Comparison of ENCODE assay signal across 9 cellular contexts in genomic region chr14:21106191-21106505, GRCh38. TPM values are rescaled to one million over a fixed set of nuclear protein-coding genes. Genes with fewer than 3 reads are reported as not detected.
DNase-seq lines count a peak whose midpoint lies in the region; ATAC-seq and TF ChIP-seq lines count a peak whose summit lies in the region.
"Had no signal": no experiment of that assay in that cellular context is flagged by ENCODE, and none has a peak within 500 bp of the region (broad histone marks: within the 10 kb centered on the region; RNA-seq: fewer than 3 reads in every experiment).

No MANE protein-coding gene starts in this region.

- H3K9me3 ChIP-seq in Karpas-422 (ENCODE audit: low read length) (no peaks in the 10 kb centered on the region), adipocyte (ENCODE audit: control insufficient read depth, low read length) (no peaks in the 10 kb centered on the region), gastroesophageal sphincter (no peaks in the 10 kb centered on the region), spleen (no peaks in the 10 kb centered on the region), aorta (ENCODE audit: control insufficient read depth, low read length) (no peaks in the 10 kb centered on the region)

- intact Hi-C loops in spleen (cut with DNase I; ENCODE audit: low total_unique reads) (no loop called here), aorta (cut with DNase I) (loop anchor here (2.0 to 5.0 kb wide), 2 partner anchors 37 to 89 kb away; no protein-coding TSS in a partner anchor)

- 0 out of 2 replicates have a peak overlapping the region, but pooled peaks have one; percentile 17 for H3K9ac ChIP-seq in Karpas-422 (ENCODE audit: low read length)
- H3K9ac ChIP-seq in adipocyte (ENCODE audit: low read length), result peak overlapping the region; percentile 97

- H4K20me1 ChIP-seq in Karpas-422 (ENCODE audit: insufficient read depth, low read depth, low read length), result no peaks in the 10 kb centered on the region; the same call in 1 of the 2 replicates

- H3K4me1 ChIP-seq in Karpas-422 (ENCODE audit: low read length) (peaks cover 61% of the 10 kb centered on the region), adipocyte (ENCODE audit: control insufficient read depth, insufficient read depth, low read length) (peaks cover 52% of the 10 kb centered on the region), gastroesophageal sphincter (peaks cover 2 to 55% (median 27%) of the 10 kb centered on the region in 3 donors), spleen (peaks cover 24 to 48% (median 37%) of the 10 kb centered on the region in 6 donors), aorta (ENCODE audit: control insufficient read depth in 1 of 2, insufficient read depth in 2 of 2, low read length in 2 of 2) (no peaks in the 10 kb centered on the region)

- ATAC-seq in gastroesophageal sphincter (no peak), aorta (ENCODE audit: low FRiP score) (no peak), HG02840 (IDR thresholded peaks at IDR 0.05; ENCODE audit: low FRiP score, unreplicated experiment) (no peak)

- H3K27ac ChIP-seq in Karpas-422 (ENCODE audit: low read length) (peak overlapping the region; percentile 36; the same call in 1 of the 2 replicates), gastroesophageal sphincter (peak overlapping the region in 3 of 4 donors; percentile 36 to 99 (median 54)), spleen (peak overlapping the region; percentile 20 to 97 (median 86)), aorta (ENCODE audit: low read depth in 1 of 2, low read length in 2 of 2) (no peak overlapping the region)

- WGBS in gastroesophageal sphincter (ENCODE audit: low coverage in 1 of 2), 2 donors, result 46 to 67% methylated on average over 4 of the region's 4 CpGs
- 55 to 80% (median 65%) methylated on average over 4 of the region's 4 CpGs for WGBS in spleen, 5 donors
- 56 to 61% methylated on average over 4 of the region's 4 CpGs for WGBS in aorta, 2 donors

- H3K27me3 ChIP-seq in Karpas-422 (ENCODE audit: low read length), result no peaks in the 10 kb centered on the region
- no peaks in the 10 kb centered on the region for H3K27me3 ChIP-seq in adipocyte (replicated peaks; ENCODE audit: control insufficient read depth, insufficient read depth, low read length)
- H3K27me3 ChIP-seq in gastroesophageal sphincter, result no peaks in the 10 kb centered on the region
- no peaks in the 10 kb centered on the region for H3K27me3 ChIP-seq in spleen (replicated peaks in 1 of 7)
- no peaks in the 10 kb centered on the region for H3K27me3 ChIP-seq in aorta (ENCODE audit: control insufficient read depth in 1 of 2, insufficient read depth in 2 of 2, low read length in 1 of 2)

- DNase-seq in Karpas-422, result no peak
- peak; percentile 58 for DNase-seq in adipocyte (ENCODE audit: low read depth)
- DNase-seq in spleen, result no peak
- no peak for DNase-seq in islet precursor cell
- no peak for DNase-seq in DMS79 treated with DMSO at 0.1 percent for 48 hours (lab: John Stamatoyannopoulos, UW)
- no peak for DNase-seq in aorta

- H3K36me3 ChIP-seq in Karpas-422 (ENCODE audit: insufficient read depth, low read length) (no peaks in the 10 kb centered on the region), adipocyte (ENCODE audit: control insufficient read depth, insufficient read depth, low read length, severe bottlenecking) (no peaks in the 10 kb centered on the region), gastroesophageal sphincter (no peaks in the 10 kb centered on the region), spleen (no peaks in the 10 kb centered on the region), aorta (ENCODE audit: control insufficient read depth in 1 of 2, insufficient read depth in 2 of 2, low read length in 1 of 2) (no peaks in the 10 kb centered on the region)

- H3K4me3 ChIP-seq in Karpas-422 (ENCODE audit: low read length) (peak overlapping the region; percentile 5; the same call in 1 of the 2 replicates), adipocyte (ENCODE audit: low read length) (peak overlapping the region; percentile 62), gastroesophageal sphincter (no peak overlapping the region), spleen (no peak overlapping the region), aorta (ENCODE audit: low read length in 2 of 2) (no peak overlapping the region)

- TF ChIP-seq CTCF in gastroesophageal sphincter (IDR thresholded peaks at IDR 0.05) (no peak), spleen (IDR thresholded peaks at IDR 0.05 in 8 of 11, conservative IDR thresholded peaks at IDR 0.05 in 3 of 11) (no peak)

- no peaks in the 10 kb centered on the region for H3K9me2 ChIP-seq in Karpas-422 (replicated peaks; ENCODE audit: insufficient read depth, low read length)

- peak overlapping the region; percentile 44 for H3K4me2 ChIP-seq in Karpas-422 (ENCODE audit: low read depth, low read length, poor library complexity, severe bottlenecking)

- peaks cover 10% of the 10 kb centered on the region; the same call in 1 of the 2 replicates for H3K79me2 ChIP-seq in Karpas-422 (ENCODE audit: low read length)

- no peak for TF ChIP-seq EP300 in gastroesophageal sphincter (IDR thresholded peaks at IDR 0.05)

- TF ChIP-seq POLR2A in gastroesophageal sphincter (IDR thresholded peaks at IDR 0.05) (no peak), spleen (IDR thresholded peaks at IDR 0.05) (no peak)

- H2AFZ ChIP-seq in Karpas-422 (ENCODE audit: low read length), result peak overlapping the region; percentile 70; the same call in 1 of the 2 replicates

RNA-seq across cellular contexts. Expression of gene TMEM253, which starts 5.3 kb away (rescaled TPM):
- total RNA-seq in Karpas-422 (2014; rRNA removed; shearing (Covaris generic); ENCODE audit: low replicate concordance), result not detected in 2 replicates
- total RNA-seq in gastroesophageal sphincter (under 1 TPM in 1 of 4 donors, not detected in 3; 0.94 TPM), spleen (1 to 10 TPM in 1 of 7 donors, under 1 TPM in 1, not detected in 5; 0.57 to 1.5 TPM), aorta (not detected)
- polyA plus RNA-seq in spleen (under 1 TPM; 0.11 to 0.29 (median 0.15) TPM), aorta (1 to 10 TPM in 1 of 2 donors, under 1 TPM in 1; 0.64 to 6.4 TPM)
- total RNA-seq: endothelial cell of umbilical vein had no signal

RNA-seq across cellular contexts. Expression of gene ZNF219, which starts 7.7 kb away (rescaled TPM):
- total RNA-seq in Karpas-422 (2014; rRNA removed; shearing (Covaris generic); ENCODE audit: low replicate concordance), result 3.4 and 3.8 TPM in 2 replicates
- total RNA-seq in gastroesophageal sphincter (100 to 1,000 TPM in 1 of 4 donors, 10 to 100 TPM in 3; 42.5 to 112 (median 77.4) TPM), spleen (10 to 100 TPM; 10.7 to 26.7 (median 16.6) TPM), aorta (10 to 100 TPM; 33.0 to 41.3 TPM)
- polyA plus RNA-seq in spleen (10 to 100 TPM in 1 of 3 donors, 1 to 10 TPM in 2; 5.5 to 11.8 (median 5.5) TPM), aorta (10 to 100 TPM; 24.5 to 39.4 TPM)

RNA-seq across cellular contexts. Expression of gene ARHGEF40, which starts 36.0 kb away (rescaled TPM):
- total RNA-seq in Karpas-422 (2014; rRNA removed; shearing (Covaris generic); ENCODE audit: low replicate concordance), result 2.2 TPM in 2 replicates
- total RNA-seq in gastroesophageal sphincter (10 to 100 TPM; 18.6 to 37.6 (median 26.8) TPM), spleen (100 to 1,000 TPM in 4 of 7 donors, 10 to 100 TPM in 3; 57.0 to 151 (median 102) TPM), aorta (10 to 100 TPM; 40.5 to 68.3 TPM)
- polyA plus RNA-seq in spleen (10 to 100 TPM in 2 of 3 donors, 1 to 10 TPM in 1; 9.8 to 47.1 (median 17.7) TPM), aorta (10 to 100 TPM in 1 of 2 donors, 1 to 10 TPM in 1; 5.4 to 24.3 TPM)

RNA-seq across cellular contexts. Expression of gene RNASE8, which starts 48.5 kb away (rescaled TPM):
- not detected in 2 replicates for total RNA-seq in Karpas-422 (2014; rRNA removed; shearing (Covaris generic); ENCODE audit: low replicate concordance)
- not detected for total RNA-seq in gastroesophageal sphincter
- not detected for total RNA-seq in spleen
- not detected for polyA plus RNA-seq in spleen
- total RNA-seq in aorta, result not detected
- polyA plus RNA-seq in aorta, result under 1 TPM in 1 of 2 donors, not detected in 1; 1.00 TPM
- total RNA-seq: endothelial cell of umbilical vein had no signal
- polyA plus RNA-seq: endothelial cell of umbilical vein had no signal

RNA-seq across cellular contexts. Expression of gene OR5AU1, which starts 49.7 kb away (rescaled TPM):
- total RNA-seq in Karpas-422 (2014; rRNA removed; shearing (Covaris generic); ENCODE audit: low replicate concordance), result not detected in 2 replicates
- total RNA-seq in gastroesophageal sphincter (not detected), spleen (not detected), aorta (not detected)
- polyA plus RNA-seq in spleen (not detected), aorta (not detected)
- total RNA-seq: endothelial cell of umbilical vein had no signal
- polyA plus RNA-seq: endothelial cell of umbilical vein had no signal

Comparison
In these comparisons a context has a peak if more than half of its experiments do, and no peak if none do; other contexts are left out.
1. H3K27ac ChIP-seq: peak in Karpas-422 (single experiment), gastroesophageal sphincter (3 of 4) and spleen (8 of 8); none in aorta (0 of 2).
2. H3K4me3 ChIP-seq: peak in Karpas-422 (single experiment) and adipocyte (single experiment); none in gastroesophageal sphincter (0 of 2), spleen (0 of 8) and aorta (0 of 2).